Comparison of ENCODE assay signal across 15 cellular contexts in the genomic region with DNA sequence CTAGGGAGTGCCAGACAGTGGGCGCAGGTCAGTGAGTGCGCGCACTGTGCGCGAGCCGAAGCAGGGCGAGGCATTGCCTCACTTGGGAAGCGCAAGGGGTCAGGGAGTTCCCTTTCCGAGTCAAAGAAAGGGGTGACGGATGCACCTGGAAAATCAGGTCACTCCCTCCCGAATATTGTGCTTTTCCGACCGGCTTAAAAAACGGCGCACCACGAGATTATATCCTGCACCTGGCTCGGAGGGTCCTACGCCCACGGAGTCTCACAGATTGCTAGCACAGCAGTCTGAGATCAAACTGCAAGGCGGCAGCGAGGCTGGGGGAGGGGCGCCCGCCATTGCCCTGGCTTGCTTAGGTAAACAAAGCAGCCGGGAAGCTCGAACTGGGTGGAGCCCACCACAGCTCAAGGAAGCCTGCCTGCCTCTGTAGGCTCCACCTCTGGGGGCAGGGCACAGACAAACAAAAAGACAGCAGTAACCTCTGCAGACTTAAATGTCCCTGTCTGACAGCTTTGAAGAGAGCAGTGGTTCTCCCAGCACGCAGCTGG. TPM values are rescaled to one million over a fixed set of nuclear protein-coding genes. Genes with fewer than 3 reads are reported as not detected.
DNase-seq lines count a peak whose midpoint lies in the region; ATAC-seq, FAIRE-seq and TF ChIP-seq lines count a peak whose summit lies in the region.
"Not testable (repeated sequence)": the region's sequence is repeated elsewhere in the genome, so short reads cannot be mapped to it uniquely, and the experiment has no call there.
"Had no signal": no experiment of that assay in that cellular context is flagged by ENCODE, and none has a peak within 500 bp of the region (broad histone marks: within the 10 kb centered on the region; RNA-seq: fewer than 3 reads in every experiment).

No MANE protein-coding gene starts in this region.

- intact Hi-C loops in Calu3 (cut with micrococcal nuclease; ENCODE audit: unreplicated experiment); HepG2 (cut with micrococcal nuclease; ENCODE audit: unreplicated experiment): not testable (repeated sequence)

- not testable (repeated sequence) for TF ChIP-seq EP300 in A549 (IDR thresholded peaks at IDR 0.05); HepG2 (IDR thresholded peaks at IDR 0.05; ENCODE audit: low read depth in 2 of 2, low read length in 2 of 2); HepG2 (CRISPR knock-in tag; IDR thresholded peaks at IDR 0.05; ENCODE audit: borderline replicate concordance)

- peak overlapping the region; percentile 47 for H3K4me2 ChIP-seq in A549
- H3K4me2 ChIP-seq in GM23338; HepG2 (ENCODE audit: low read depth, low read length); neural progenitor cell: not testable (repeated sequence)

- POLR2A ChIA-PET in A549 (lab: Yijun Ruan, JAX); WTC11 (lab: Charles Lee); HepG2 (lab: Yijun Ruan, JAX): not testable (repeated sequence)

- not testable (repeated sequence) for FAIRE-seq in A549 (lab: Jason Lieb, UNC); HepG2 (lab: Jason Lieb, UNC)

- not testable (repeated sequence) for TF ChIP-seq POLR2A in A549 (IDR thresholded peaks at IDR 0.05; ENCODE audit: low read length); HepG2 (IDR thresholded peaks at IDR 0.05; ENCODE audit: insufficient read depth in 1 of 2, low read depth in 2 of 2, low read length in 2 of 2)

- peak overlapping the region; percentile 62 for H3K9ac ChIP-seq in HUES6 (ENCODE audit: low read length)
- not testable (repeated sequence) for H3K9ac ChIP-seq in endodermal cell (ENCODE audit: extremely low read depth, low read length, poor library complexity, severe bottlenecking); HepG2 (ENCODE audit: insufficient read depth, low read depth, low read length); neural progenitor cell

- not testable (repeated sequence) for H4K20me1 ChIP-seq in GM23338 (replicated peaks; ENCODE audit: insufficient read depth); HepG2 (ENCODE audit: insufficient read depth, low read length); neural progenitor cell (ENCODE audit: low read depth)

- 39% methylated on average over 6 of the region's 26 CpGs for WGBS in A549 (ENCODE audit: missing lambda C conversion rate)
- 41% methylated on average over 4 of the region's 26 CpGs; no CpG with 5 or more reads in 1 of the 2 experiments for WGBS in endodermal cell (ENCODE audit: insufficient coverage in 1 of 2, insufficient read length in 1 of 2), 2 experiments
- WGBS in HepG2 (ENCODE audit: low lambda C conversion rate) = 46% methylated on average over 6 of the region's 26 CpGs

- TF ChIP-seq CTCF in A549 (IDR thresholded peaks at IDR 0.05); Calu3 (IDR thresholded peaks at IDR 0.05; ENCODE audit: unreplicated experiment); GM23338 (conservative IDR thresholded peaks at IDR 0.05; ENCODE audit: low read depth in 2 of 2); WTC11 (IDR thresholded peaks at IDR 0.05); endodermal cell (conservative IDR thresholded peaks at IDR 0.05); HepG2 (CRISPR knock-in tag; IDR thresholded peaks at IDR 0.05); neural progenitor cell (IDR thresholded peaks at IDR 0.05): not testable (repeated sequence)

- H3F3A ChIP-seq in GM23338 (replicated peaks; ENCODE audit: low read depth); neural progenitor cell (ENCODE audit: low read depth): not testable (repeated sequence)

- not testable (repeated sequence) for DNase-seq in A549 (ENCODE audit: low read depth in 1 of 2, low spot score in 1 of 2); Calu3; GM23338 (ENCODE audit: low spot score); WTC11 (ENCODE audit: low spot score); endodermal cell; HepG2 (ENCODE audit: low spot score); neural progenitor cell (ENCODE audit: low spot score)

- not testable (repeated sequence) for BruUV-seq in Calu3 (replicated peaks; lab: Mats Ljungman, UMichigan); HepG2 (replicated peaks; lab: Mats Ljungman, UMichigan)

- ATAC-seq in A549, GM23338, WTC11, HepG2: not testable (repeated sequence)

- not testable (repeated sequence) for H3K4me1 Mint-ChIP-seq in Calu3 (ENCODE audit: low read depth, unreplicated experiment); GM23338; endodermal cell; neural progenitor cell
- peaks cover 12% of the 10 kb centered on the region for H3K4me1 Mint-ChIP-seq in WTC11

- H3K4me1 ChIP-seq in A549; GM23338 (ENCODE audit: insufficient read depth); HUES6 (ENCODE audit: control insufficient read depth, insufficient read depth, low read length); endodermal cell (ENCODE audit: control insufficient read depth, insufficient read depth, low read length); neural progenitor cell: not testable (repeated sequence)
- H3K4me1 ChIP-seq in HepG2 (ENCODE audit: insufficient read depth, low read length) = peaks cover 38% of the 10 kb centered on the region

- H3K9me3 Mint-ChIP-seq in Calu3 (ENCODE audit: low read depth, unreplicated experiment) = not testable (repeated sequence)
- peaks cover 21% of the 10 kb centered on the region for H3K9me3 Mint-ChIP-seq in GM23338
- H3K9me3 Mint-ChIP-seq in WTC11 = peaks cover 15% of the 10 kb centered on the region
- H3K9me3 Mint-ChIP-seq in endodermal cell = peaks cover 19% of the 10 kb centered on the region
- peaks cover 12% of the 10 kb centered on the region for H3K9me3 Mint-ChIP-seq in neural progenitor cell

- H3K9me2 ChIP-seq in GM23338 (ENCODE audit: insufficient read depth) = not testable (repeated sequence)

- not testable (repeated sequence) for TF ChIP-seq RAD21 in A549 (conservative IDR thresholded peaks at IDR 0.05 in 1 of 2, IDR thresholded peaks at IDR 0.05 in 1 of 2); HepG2 (CRISPR knock-in tag; IDR thresholded peaks at IDR 0.05)

- peaks cover 23% of the 10 kb centered on the region for H3K27me3 Mint-ChIP-seq in Calu3 (ENCODE audit: unreplicated experiment)
- not testable (repeated sequence) for H3K27me3 Mint-ChIP-seq in GM23338 (ENCODE audit: insufficient read depth, low read depth, poor library complexity); neural progenitor cell (ENCODE audit: insufficient read depth, low read depth)
- H3K27me3 Mint-ChIP-seq in WTC11 (ENCODE audit: low read depth) = peaks cover 33% of the 10 kb centered on the region
- peaks cover 15% of the 10 kb centered on the region for H3K27me3 Mint-ChIP-seq in endodermal cell (ENCODE audit: insufficient read depth)

- H3K4me3 Mint-ChIP-seq in Calu3 (ENCODE audit: low read depth, unreplicated experiment) (peak overlapping the region; percentile 72), GM23338 (peak overlapping the region; percentile 52; the same call in 2 of the 3 replicates), WTC11 (peak overlapping the region; percentile 61), endodermal cell (peak overlapping the region; percentile 37)
- not testable (repeated sequence) for H3K4me3 Mint-ChIP-seq in neural progenitor cell

- not testable (repeated sequence) for H3K27ac Mint-ChIP-seq in Calu3 (ENCODE audit: unreplicated experiment); GM23338; WTC11
- H3K27ac Mint-ChIP-seq in endodermal cell (peak overlapping the region; percentile 80), neural progenitor cell (peak overlapping the region; percentile 76)

- peak overlapping the region; percentile 43; a peak in 2 of 6 replicates for H3K27ac ChIP-seq in A549
- H3K27ac ChIP-seq in GM23338 (ENCODE audit: low read depth); HUES6 (ENCODE audit: low read depth, low read length); endodermal cell (ENCODE audit: low read depth, low read length); HepG2 (ENCODE audit: extremely low read length, insufficient read depth, low read length); neural progenitor cell: not testable (repeated sequence)

- CTCF ChIA-PET in A549 (lab: Yijun Ruan, JAX); Calu3 (lab: Charles Lee); WTC11 (lab: Charles Lee); HepG2 (lab: Yijun Ruan, JAX; ENCODE audit: low intra/inter-chr PET ratio, low total read pairs): not testable (repeated sequence)

- peak overlapping the region; percentile 89; the same call in 1 of the 2 replicates for H2AFZ ChIP-seq in GM23338
- not testable (repeated sequence) for H2AFZ ChIP-seq in HepG2 (ENCODE audit: low read length); neural progenitor cell (replicated peaks)

- in situ Hi-C loops in HepG2 (cut with HindIII; ENCODE audit: extremely low pct_ligation_motif_present, low pct_unique_long_range_greater_than_20kb) = not testable (repeated sequence)

- H3K36me3 Mint-ChIP-seq in Calu3 (ENCODE audit: insufficient read depth, unreplicated experiment); endodermal cell (ENCODE audit: low read depth); neural progenitor cell: not testable (repeated sequence)
- H3K36me3 Mint-ChIP-seq in GM23338 (ENCODE audit: low read depth) (peaks cover 19% of the 10 kb centered on the region; the same call in 2 of the 3 replicates), WTC11 (peaks cover 15% of the 10 kb centered on the region)

- H3K36me3 ChIP-seq in GM23338 (ENCODE audit: insufficient read depth); HUES6 (ENCODE audit: control insufficient read depth, insufficient read depth, low read length); endodermal cell (ENCODE audit: control insufficient read depth, insufficient read depth, low read length); HepG2 (replicated peaks in 1 of 2; ENCODE audit: control insufficient read depth in 1 of 2, insufficient read depth in 2 of 2, low read length in 2 of 2); neural progenitor cell: not testable (repeated sequence)

- H3K9me3 ChIP-seq in A549; HUES6 (ENCODE audit: control insufficient read depth, insufficient read depth, low read depth, low read length); endodermal cell (ENCODE audit: control insufficient read depth, low read length); HepG2 (ENCODE audit: low read length); neural progenitor cell (ENCODE audit: low read depth): not testable (repeated sequence)

- H3K4me3 ChIP-seq in A549 (peak overlapping the region; percentile 21; the same call in 2 of the 3 replicates), GM23338 (0 out of 2 replicates have a peak overlapping the region, but pooled peaks have one; percentile 37)
- H3K4me3 ChIP-seq in HUES6 (ENCODE audit: low read depth, low read length); endodermal cell (ENCODE audit: low read length); HepG2 (replicated peaks in 1 of 3; ENCODE audit: insufficient read depth in 1 of 3, low read depth in 2 of 3, low read length in 3 of 3); neural progenitor cell: not testable (repeated sequence)

- not testable (repeated sequence) for H3K79me2 ChIP-seq in GM23338 (replicated peaks; ENCODE audit: insufficient read depth); HepG2 (ENCODE audit: insufficient read depth, low read length); neural progenitor cell (ENCODE audit: low read depth)

- not testable (repeated sequence) for H3K27me3 ChIP-seq in GM23338 (ENCODE audit: insufficient read depth); endodermal cell (ENCODE audit: control insufficient read depth, insufficient read depth, low read length, poor library complexity, severe bottlenecking); HepG2 (ENCODE audit: control insufficient read depth in 1 of 2, insufficient read depth in 2 of 2, low read length in 2 of 2); neural progenitor cell
- peaks cover 18% of the 10 kb centered on the region; the same call in 1 of the 2 replicates for H3K27me3 ChIP-seq in HUES6 (ENCODE audit: control insufficient read depth, insufficient read depth, low read length)

RNA-seq across cellular contexts. Expression of gene DGAT2, which starts 19.8 kb away (rescaled TPM):
- polyA plus RNA-seq in A549 (2011; rRNA removed) (1.6 and 2.7 TPM in 2 replicates), A549 (2017; fragmentation: RNase III; extraction: RNeasy Plus Mini Kit Qiagen cat#74134 plus additional on column Dnase treatment) (1.9 to 3.3 TPM (median 2.3 TPM) in 3 replicates), GM23338 (2016; fragmentation: Nextera tagmentation; extraction: Ambion mirVana) (1.9 TPM in 2 replicates), HepG2 (2011; rRNA removed) (39.0 and 47.6 TPM in 2 replicates)
- polyA plus RNA-seq in A549 (2012; cell fraction: cytosol; rRNA removed) = 3.0 and 4.7 TPM in 2 replicates
- 2.4 and 3.0 TPM in 2 replicates for polyA plus RNA-seq in A549 (2012; cell fraction: nucleus; rRNA removed)
- 1.4 and 4.5 TPM in 2 replicates for polyA minus RNA-seq in A549 (2011; rRNA and poly(A)+ RNA removed)
- total RNA-seq in Calu3 (2022) (3.9 and 7.5 TPM in 2 replicates), WTC11 (2021) (1.6 to 3.3 TPM (median 2.8 TPM) in 3 replicates), endodermal cell (10 to 100 TPM in 1 of 2 donors, 1 to 10 TPM in 1; 6.0 to 14.2 TPM), HepG2 (2016; rRNA removed; fragmentation: Illumina TruSeq; extraction: Trizol) (39.4 and 65.6 TPM in 2 replicates), neural progenitor cell (ENCODE audit: low replicate concordance) (1.7 and 4.4 TPM in 2 replicates)
- 1.6 and 2.6 TPM in 2 replicates for total RNA-seq in GM23338 (2014; rRNA removed; shearing (Covaris generic))
- 2.0 TPM for polyA plus RNA-seq in endodermal cell (2013, experiment 1 of 2)
- polyA plus RNA-seq in endodermal cell (2013, experiment 2 of 2) = 1.8 TPM
- total RNA-seq in HepG2 (2016; cell fraction: cytosol; rRNA removed; fragmentation: Illumina TruSeq; extraction: Trizol; ENCODE audit: low read depth) = 13.6 and 17.8 TPM in 2 replicates
- 37.7 and 67.0 TPM in 2 replicates for total RNA-seq in HepG2 (2016; cell fraction: insoluble cytoplasmic fraction; rRNA removed; fragmentation: Illumina TruSeq; extraction: Trizol)
- 33.7 and 43.0 TPM in 2 replicates for total RNA-seq in HepG2 (2016; cell fraction: membrane; rRNA removed; fragmentation: Illumina TruSeq; extraction: Trizol)
- total RNA-seq in HepG2 (2016; cell fraction: nucleus; rRNA removed; fragmentation: Illumina TruSeq; extraction: Trizol) = 51.0 and 57.6 TPM in 2 replicates
- polyA plus RNA-seq in HepG2 (2011; cell fraction: cytosol; rRNA removed) = 38.9 and 41.0 TPM in 2 replicates
- polyA plus RNA-seq in HepG2 (2011; cell fraction: nucleus; rRNA removed) = 13.1 and 13.7 TPM in 2 replicates
- polyA plus RNA-seq in HepG2 (2012) = 15.7 and 19.7 TPM in 2 replicates
- 13.9 and 19.4 TPM in 2 replicates for polyA plus RNA-seq in HepG2 (2016; cell fraction: cytosol; fragmentation: Illumina TruSeq; extraction: Trizol; ENCODE audit: low read depth)
- 39.1 and 40.5 TPM in 2 replicates for polyA plus RNA-seq in HepG2 (2016; cell fraction: insoluble cytoplasmic fraction; fragmentation: Illumina TruSeq; extraction: Trizol; ENCODE audit: low read depth)
- 26.5 and 38.6 TPM in 2 replicates for polyA plus RNA-seq in HepG2 (2016; cell fraction: membrane; fragmentation: Illumina TruSeq; extraction: Trizol; ENCODE audit: low read depth)
- polyA plus RNA-seq in HepG2 (2016; cell fraction: nucleus; fragmentation: Illumina TruSeq; extraction: Trizol; ENCODE audit: insufficient read depth, low read depth) = 85.2 and 85.5 TPM in 2 replicates
- polyA minus RNA-seq in HepG2 (2011; rRNA and poly(A)+ RNA removed; ENCODE audit: low replicate concordance) = 9.8 and 63.2 TPM in 2 replicates
- polyA minus RNA-seq in HepG2 (2011; cell fraction: cytosol; rRNA and poly(A)+ RNA removed) = 11.2 and 11.5 TPM in 2 replicates
- 9.3 and 9.8 TPM in 2 replicates for polyA minus RNA-seq in HepG2 (2011; cell fraction: nucleus; rRNA and poly(A)+ RNA removed)
- polyA plus RNA-seq: CD8-positive, alpha-beta memory T cell had no signal

RNA-seq across cellular contexts. Expression of gene MOGAT2, which starts 31.2 kb away (rescaled TPM):
- not detected in 2 replicates for polyA plus RNA-seq in A549 (2011; rRNA removed)
- polyA plus RNA-seq in A549 (2012; cell fraction: cytosol; rRNA removed) = not detected in 2 replicates
- 0.10 TPM in 1 of 2 replicates, not detected in the other for polyA plus RNA-seq in A549 (2012; cell fraction: nucleus; rRNA removed)
- not detected in 3 replicates for polyA plus RNA-seq in A549 (2017; fragmentation: RNase III; extraction: RNeasy Plus Mini Kit Qiagen cat#74134 plus additional on column Dnase treatment)
- polyA minus RNA-seq in A549 (2011; rRNA and poly(A)+ RNA removed) = not detected in 2 replicates
- not detected in 2 replicates for total RNA-seq in Calu3 (2022)
- total RNA-seq in GM23338 (2014; rRNA removed; shearing (Covaris generic)) = not detected in 2 replicates
- not detected in 2 replicates for polyA plus RNA-seq in GM23338 (2016; fragmentation: Nextera tagmentation; extraction: Ambion mirVana)
- 0.09 to 0.11 TPM in 2 of 3 replicates, not detected in the other for total RNA-seq in WTC11 (2021)
- not detected for total RNA-seq in endodermal cell
- not detected for polyA plus RNA-seq in endodermal cell (2013, experiment 1 of 2)
- not detected for polyA plus RNA-seq in endodermal cell (2013, experiment 2 of 2)
- 27.2 and 27.8 TPM in 2 replicates for total RNA-seq in HepG2 (2016; rRNA removed; fragmentation: Illumina TruSeq; extraction: Trizol)
- 4.8 and 5.4 TPM in 2 replicates for total RNA-seq in HepG2 (2016; cell fraction: cytosol; rRNA removed; fragmentation: Illumina TruSeq; extraction: Trizol; ENCODE audit: low read depth)
- total RNA-seq in HepG2 (2016; cell fraction: insoluble cytoplasmic fraction; rRNA removed; fragmentation: Illumina TruSeq; extraction: Trizol) = 22.9 and 26.8 TPM in 2 replicates
- 15.9 and 17.2 TPM in 2 replicates for total RNA-seq in HepG2 (2016; cell fraction: membrane; rRNA removed; fragmentation: Illumina TruSeq; extraction: Trizol)
- total RNA-seq in HepG2 (2016; cell fraction: nucleus; rRNA removed; fragmentation: Illumina TruSeq; extraction: Trizol) = 23.2 and 30.7 TPM in 2 replicates
- polyA plus RNA-seq in HepG2 (2011; rRNA removed) = 27.8 and 30.0 TPM in 2 replicates
- polyA plus RNA-seq in HepG2 (2011; cell fraction: cytosol; rRNA removed) = 25.4 and 28.6 TPM in 2 replicates
- 30.4 and 30.7 TPM in 2 replicates for polyA plus RNA-seq in HepG2 (2011; cell fraction: nucleus; rRNA removed)
- polyA plus RNA-seq in HepG2 (2012) = 9.6 and 16.8 TPM in 2 replicates
- 3.9 and 4.1 TPM in 2 replicates for polyA plus RNA-seq in HepG2 (2016; cell fraction: cytosol; fragmentation: Illumina TruSeq; extraction: Trizol; ENCODE audit: low read depth)
- polyA plus RNA-seq in HepG2 (2016; cell fraction: insoluble cytoplasmic fraction; fragmentation: Illumina TruSeq; extraction: Trizol; ENCODE audit: low read depth) = 23.3 and 25.4 TPM in 2 replicates
- 10.3 and 11.1 TPM in 2 replicates for polyA plus RNA-seq in HepG2 (2016; cell fraction: membrane; fragmentation: Illumina TruSeq; extraction: Trizol; ENCODE audit: low read depth)
- 45.1 and 45.8 TPM in 2 replicates for polyA plus RNA-seq in HepG2 (2016; cell fraction: nucleus; fragmentation: Illumina TruSeq; extraction: Trizol; ENCODE audit: insufficient read depth, low read depth)
- 0.12 and 81.9 TPM in 2 replicates for polyA minus RNA-seq in HepG2 (2011; rRNA and poly(A)+ RNA removed; ENCODE audit: low replicate concordance)
- 16.4 and 16.5 TPM in 2 replicates for polyA minus RNA-seq in HepG2 (2011; cell fraction: cytosol; rRNA and poly(A)+ RNA removed)
- polyA minus RNA-seq in HepG2 (2011; cell fraction: nucleus; rRNA and poly(A)+ RNA removed) = 29.9 and 35.7 TPM in 2 replicates
- total RNA-seq in neural progenitor cell (ENCODE audit: low replicate concordance) = 0.09 TPM in 1 of 2 replicates, not detected in the other
- total RNA-seq: A673; CD4-positive, alpha-beta memory T cell; CD4-positive, CD25-positive, alpha-beta regulatory T cell; CD8-positive, alpha-beta memory T cell; Daoy had no signal
- polyA plus RNA-seq: AG04450; CD14-positive monocyte; CD4-positive, alpha-beta memory T cell; CD4-positive, CD25-positive, alpha-beta regulatory T cell; CD8-positive, alpha-beta memory T cell had no signal
